In genomic region chr12:6462234-6462995, GRCh38 we compare ENCODE assay signal across 12 cellular contexts. TPM values are rescaled to one million over a fixed set of nuclear protein-coding genes. Genes with fewer than 3 reads are reported as not detected.
DNase-seq lines count a peak whose midpoint lies in the region; ATAC-seq and TF ChIP-seq lines count a peak whose summit lies in the region.
"Had no signal": no experiment of that assay in that cellular context is flagged by ENCODE, and none has a peak within 500 bp of the region (broad histone marks: within the 10 kb centered on the region; RNA-seq: fewer than 3 reads in every experiment).

No MANE protein-coding gene starts in this region.

- H3K36me3 Mint-ChIP-seq in immature natural killer cell, result peaks cover 38 to 62% (median 52%) of the 10 kb centered on the region in 3 donors
- peaks cover 46% of the 10 kb centered on the region for H3K36me3 Mint-ChIP-seq in type B pancreatic cell

- in situ Hi-C loops in transverse colon (cut with MboI; ENCODE audit: low pct_ligation_motif_present in 1 of 4, low pct_unique_long_range_greater_than_20kb in 1 of 4, low sequenced_read_pairs in 3 of 4), result loop anchor here in 2 of 4 donors (25.0 kb wide), 1 partner anchor 125 kb away; the partner anchor contains the start of gene TNFRSF1A (in 2 of the 2)

- TF ChIP-seq EP300 in transverse colon (IDR thresholded peaks at IDR 0.05; ENCODE audit: low read depth), result no peak

- peaks cover 25% of the 10 kb centered on the region for H3K4me1 ChIP-seq in left ventricle myocardium inferior
- peaks cover 3 to 44% (median 4%) of the 10 kb centered on the region in 4 donors for H3K4me1 ChIP-seq in transverse colon
- no peaks in the 10 kb centered on the region for H3K4me1 ChIP-seq in SJCRH30
- H3K4me1 ChIP-seq: pancreas had no signal

- H3K36me3 ChIP-seq in left ventricle myocardium inferior (peaks cover 87% of the 10 kb centered on the region), transverse colon (peaks cover 0 to 56% (median 25%) of the 10 kb centered on the region in 4 donors), SJCRH30 (peaks cover 52% of the 10 kb centered on the region)

- WGBS in transverse colon (ENCODE audit: low coverage in 1 of 2), 2 donors, result 73 to 82% methylated on average over 3 to 14 of the region's 14 CpGs

- peak overlapping the region; percentile 65 for H3K27ac ChIP-seq in left ventricle myocardium inferior (replicated peaks)
- peak overlapping the region; percentile 59 to 82 (median 74) for H3K27ac ChIP-seq in transverse colon
- no peak overlapping the region for H3K27ac ChIP-seq in SJCRH30
- H3K27ac ChIP-seq: VCaP had no signal

- no peak for ATAC-seq in left ventricle myocardium superior

- H3K4me1 Mint-ChIP-seq in immature natural killer cell, result peaks cover 60 to 81% of the 10 kb centered on the region in 2 donors
- no peaks in the 10 kb centered on the region for H3K4me1 Mint-ChIP-seq in type B pancreatic cell (ENCODE audit: unreplicated experiment)

- H3K27me3 Mint-ChIP-seq in immature natural killer cell (ENCODE audit: low read depth in 3 of 3) (peaks cover 6 to 13% (median 8%) of the 10 kb centered on the region in 3 donors), type B pancreatic cell (no peaks in the 10 kb centered on the region)

- H3K9me3 Mint-ChIP-seq in immature natural killer cell, result no peaks in the 10 kb centered on the region
- H3K9me3 Mint-ChIP-seq in type B pancreatic cell, result no peaks in the 10 kb centered on the region

- no peak for TF ChIP-seq POLR2A in transverse colon (IDR thresholded peaks at IDR 0.05)

- H3K4me3 Mint-ChIP-seq in immature natural killer cell (peak overlapping the region; percentile 71 to 87 (median 80)), type B pancreatic cell (no peak overlapping the region)

- no peak overlapping the region for H3K4me3 ChIP-seq in left ventricle myocardium inferior
- no peak overlapping the region for H3K4me3 ChIP-seq in transverse colon
- no peak overlapping the region for H3K4me3 ChIP-seq in SJCRH30
- H3K4me3 ChIP-seq: pancreas had no signal

- intact Hi-C loops in left ventricle myocardium inferior (cut with micrococcal nuclease), result no loop called here
- intact Hi-C loops in left ventricle myocardium superior (cut with micrococcal nuclease), result no loop called here
- intact Hi-C loops in transverse colon (cut with DNase I; ENCODE audit: low total_unique reads), result loop anchor here (5.0 kb wide), 1 partner anchor 40 kb away; no protein-coding TSS in a partner anchor

- peak overlapping the region; percentile 97 to 100 (median 99) for H3K27ac Mint-ChIP-seq in immature natural killer cell
- H3K27ac Mint-ChIP-seq in type B pancreatic cell, result no peak overlapping the region

- H3K27me3 ChIP-seq in left ventricle myocardium inferior (ENCODE audit: low read depth) (no peaks in the 10 kb centered on the region), transverse colon (no peaks in the 10 kb centered on the region), SJCRH30 (no peaks in the 10 kb centered on the region)
- H3K27me3 ChIP-seq: pancreas had no signal

- no peaks in the 10 kb centered on the region for H3K9me3 ChIP-seq in left ventricle myocardium inferior (replicated peaks)
- H3K9me3 ChIP-seq in transverse colon, result no peaks in the 10 kb centered on the region
- H3K9me3 ChIP-seq in SJCRH30 (replicated peaks), result no peaks in the 10 kb centered on the region
- H3K9me3 ChIP-seq: pancreas had no signal

- TF ChIP-seq CTCF in left ventricle myocardium inferior (IDR thresholded peaks at IDR 0.05; ENCODE audit: borderline replicate concordance) (no peak), transverse colon (IDR thresholded peaks at IDR 0.05) (no peak), type B pancreatic cell (conservative IDR thresholded peaks at IDR 0.05) (no peak)

- DNase-seq in left ventricle myocardium inferior, result no peak
- DNase-seq in left ventricle myocardium superior, result no peak
- peak; percentile 37 for DNase-seq in activated CD4-positive, alpha-beta T cell treated with anti-CD3 and anti-CD28 coated beads, Interleukin-2, amount 50 U/mL, for 1 hour
- no peak for DNase-seq in immature natural killer cell
- DNase-seq in transverse colon, result no peak
- DNase-seq in type B pancreatic cell (ENCODE audit: extremely low spot score, unreplicated experiment), result no peak
- no peak for DNase-seq in occipital lobe (lab: John Stamatoyannopoulos, UW)
- DNase-seq in SJCRH30, result no peak
- DNase-seq: NCI-H774 had no signal

RNA-seq across cellular contexts. Expression of gene VAMP1, which starts 8.1 kb away (rescaled TPM):
- 4.2 TPM for total RNA-seq in left ventricle myocardium inferior
- 3.6 TPM for total RNA-seq in left ventricle myocardium superior
- polyA plus RNA-seq in immature natural killer cell, result 1 to 10 TPM; 7.8 to 9.7 (median 8.4) TPM
- total RNA-seq in transverse colon, result 10 to 100 TPM in 3 of 4 donors, 1 to 10 TPM in 1; 2.6 to 23.1 (median 17.7) TPM
- 10.1 and 12.7 TPM in 2 replicates for total RNA-seq in type B pancreatic cell (ENCODE audit: low replicate concordance)
- 6.4 TPM for total RNA-seq in occipital lobe
- 7.3 and 8.0 TPM in 2 replicates for total RNA-seq in SJCRH30 (2014; rRNA removed; shearing (Covaris generic))

RNA-seq across cellular contexts. Expression of gene TAPBPL, which starts 10.6 kb away (rescaled TPM):
- total RNA-seq in left ventricle myocardium inferior (16.4 TPM), left ventricle myocardium superior (13.1 TPM), transverse colon (10 to 100 TPM; 47.6 to 99.1 (median 79.3) TPM), type B pancreatic cell (ENCODE audit: low replicate concordance) (12.4 and 21.1 TPM in 2 replicates), occipital lobe (0.78 TPM)
- polyA plus RNA-seq in immature natural killer cell, result 100 to 1,000 TPM; 205 to 276 (median 259) TPM
- total RNA-seq in SJCRH30 (2014; rRNA removed; shearing (Covaris generic)), result 2.2 and 4.9 TPM in 2 replicates

RNA-seq across cellular contexts. Expression of gene CD27, which starts 17.7 kb away (rescaled TPM):
- total RNA-seq in left ventricle myocardium inferior, result 0.16 TPM
- total RNA-seq in left ventricle myocardium superior, result 0.20 TPM
- polyA plus RNA-seq in immature natural killer cell, result 10 to 100 TPM; 17.0 to 28.5 (median 25.4) TPM
- total RNA-seq in transverse colon, result 10 to 100 TPM in 1 of 4 donors, 1 to 10 TPM in 2, not detected in 1; 1.1 to 16.8 (median 2.3) TPM
- total RNA-seq in type B pancreatic cell (ENCODE audit: low replicate concordance), result not detected in 2 replicates
- total RNA-seq in occipital lobe, result 0.94 TPM
- 0.12 and 0.15 TPM in 2 replicates for total RNA-seq in SJCRH30 (2014; rRNA removed; shearing (Covaris generic))
- total RNA-seq: bronchial epithelial cell had no signal

RNA-seq across cellular contexts. Expression of gene MRPL51, which starts 30.6 kb away (rescaled TPM):
- total RNA-seq in left ventricle myocardium inferior (235 TPM), left ventricle myocardium superior (275 TPM), transverse colon (10 to 100 TPM in 3 of 4 donors, 1 to 10 TPM in 1; 2.6 to 49.7 (median 40.9) TPM), type B pancreatic cell (ENCODE audit: low replicate concordance) (213 and 396 TPM in 2 replicates), occipital lobe (36.5 TPM)
- 100 to 1,000 TPM; 240 to 280 (median 248) TPM for polyA plus RNA-seq in immature natural killer cell
- 200 and 208 TPM in 2 replicates for total RNA-seq in SJCRH30 (2014; rRNA removed; shearing (Covaris generic))

RNA-seq across cellular contexts. Expression of gene NCAPD2, which starts 31.5 kb away (rescaled TPM):
- total RNA-seq in left ventricle myocardium inferior (9.2 TPM), left ventricle myocardium superior (13.1 TPM), transverse colon (10 to 100 TPM; 18.3 to 20.2 (median 19.2) TPM), type B pancreatic cell (ENCODE audit: low replicate concordance) (96.5 and 109 TPM in 2 replicates), occipital lobe (9.0 TPM)
- polyA plus RNA-seq in immature natural killer cell, result 10 to 100 TPM; 23.3 to 50.5 (median 24.0) TPM
- total RNA-seq in SJCRH30 (2014; rRNA removed; shearing (Covaris generic)), result 215 and 218 TPM in 2 replicates
